In genomic region chr4:139537292-139537691, GRCh38 we compare ENCODE assay signal across 13 cellular contexts. TPM values are rescaled to one million over a fixed set of nuclear protein-coding genes. Genes with fewer than 3 reads are reported as not detected.
DNase-seq lines count a peak whose midpoint lies in the region; ATAC-seq and TF ChIP-seq lines count a peak whose summit lies in the region.
"Had no signal": no experiment of that assay in that cellular context is flagged by ENCODE, and none has a peak within 500 bp of the region (broad histone marks: within the 10 kb centered on the region; RNA-seq: fewer than 3 reads in every experiment).

No MANE protein-coding gene starts in this region.

- no peaks in the 10 kb centered on the region for H3K36me3 ChIP-seq in prostate gland

- WGBS in prostate gland, result 76% methylated on average over 7 of the region's 7 CpGs

- TF ChIP-seq POLR2A in prostate gland (IDR thresholded peaks at IDR 0.05), result no peak

- intact Hi-C loops in prostate gland (cut with DNase I), result no loop called here

- H3K4me1 ChIP-seq in prostate gland (replicated peaks), result peaks cover 11% of the 10 kb centered on the region
- H3K4me1 ChIP-seq: BE2C, Caco-2 had no signal

- H3K4me3 ChIP-seq in prostate gland, result no peak overlapping the region
- H3K4me3 ChIP-seq: GM23248, HAP-1 had no signal

- peak overlapping the region; percentile 95 for H3K27ac ChIP-seq in C4-2B
- H3K27ac ChIP-seq in VCaP, result peak overlapping the region; percentile 96
- peak overlapping the region; percentile 60 to 80 for H3K27ac ChIP-seq in prostate gland
- H3K27ac ChIP-seq: GM23248 had no signal

- TF ChIP-seq CTCF in C4-2B (conservative IDR thresholded peaks at IDR 0.05), result no peak
- no peak for TF ChIP-seq CTCF in VCaP (conservative IDR thresholded peaks at IDR 0.05)
- no peak for TF ChIP-seq CTCF in prostate gland (IDR thresholded peaks at IDR 0.05)

- no peak for ATAC-seq in HG03139 (IDR thresholded peaks at IDR 0.05; ENCODE audit: unreplicated experiment)

- no peak for DNase-seq in prostate gland (ENCODE audit: low spot score)
- no peak for DNase-seq in NCI-H1105 treated with DMSO at 0.1 percent for 48 hours (lab: John Stamatoyannopoulos, UW)
- DNase-seq in amniotic stem cell (lab: John Stamatoyannopoulos, UW), result no peak
- DNase-seq: ACHN; BE2C; C1 segment of cervical spinal cord; Caco-2; CD4-positive, alpha-beta T cell; GM23248 had no signal

- no peaks in the 10 kb centered on the region for H3K9me3 ChIP-seq in prostate gland
- H3K9me3 ChIP-seq: BE2C, Caco-2, HAP-1 had no signal

- H3K27me3 ChIP-seq in prostate gland (replicated peaks; ENCODE audit: insufficient read depth), result no peaks in the 10 kb centered on the region
- H3K27me3 ChIP-seq: BE2C had no signal

RNA-seq across cellular contexts. Expression of gene SETD7, which starts 18.7 kb away (rescaled TPM):
- total RNA-seq in prostate gland, result 100 to 1,000 TPM in 1 of 2 donors, 10 to 100 TPM in 1; 71.7 to 100 TPM
